In genomic region chr12:57179331-57180086, GRCh38 we compare ENCODE assay signal across 1 cellular context.
TF ChIP-seq lines count a peak whose summit lies in the region.

No MANE protein-coding gene starts in this region.

TF ChIP-seq in IMR-90, 13 proteins besides CTCF, POLR2A, EP300 and RAD21:
- TF ChIP-seq USF2 (IDR thresholded peaks at IDR 0.05; ENCODE audit: low read depth, low read length) (no peak), CEBPB (IDR thresholded peaks at IDR 0.05; ENCODE audit: low read depth, low read length) (no peak), NFE2L2 (IDR thresholded peaks at IDR 0.05; ENCODE audit: low read depth, low read length) (no peak), ELK1 (IDR thresholded peaks at IDR 0.05; ENCODE audit: borderline replicate concordance, low read depth, low read length) (no peak), RFX5 (IDR thresholded peaks at IDR 0.05; ENCODE audit: low read depth, low read length) (no peak), MAFK (IDR thresholded peaks at IDR 0.05; ENCODE audit: low read depth, low read length) (no peak), RCOR1 (IDR thresholded peaks at IDR 0.05; ENCODE audit: insufficient replicate concordance, low read length) (no peak), SMC3 (IDR thresholded peaks at IDR 0.05; ENCODE audit: low read depth, low read length) (no peak), BHLHE40 (IDR thresholded peaks at IDR 0.05; ENCODE audit: low read depth, low read length) (no peak)
